In the genomic region with DNA sequence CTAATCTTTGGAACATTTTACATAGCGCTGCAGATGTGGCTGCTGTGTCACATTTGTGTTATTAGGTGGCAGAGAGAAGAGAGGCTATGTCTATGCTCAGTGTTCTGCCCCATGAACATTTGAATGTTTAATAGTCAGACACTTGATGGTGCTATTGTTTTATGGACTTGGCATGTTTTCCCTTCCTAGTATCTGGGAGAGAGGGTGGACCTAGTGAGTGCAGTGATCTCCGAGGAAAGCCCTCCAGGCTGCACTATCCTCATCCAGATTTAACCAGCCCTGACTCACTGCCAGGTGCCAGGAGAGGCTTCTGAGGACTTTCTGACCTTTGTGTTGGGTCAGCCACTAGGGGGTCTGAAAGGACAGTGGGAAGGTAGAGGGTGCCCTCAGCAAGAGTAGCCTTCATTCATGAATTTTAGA, we compare ENCODE assay signal across 1 cellular context.
A peak's percentile ranks its signal among the peaks of the same experiment; 100 is the strongest.
TF ChIP-seq lines count a peak whose summit lies in the region.

No MANE protein-coding gene starts in this region.

TF ChIP-seq in GM12878, 131 proteins besides CTCF, POLR2A, EP300 and RAD21:
- TF ChIP-seq GATAD2B (conservative IDR thresholded peaks at IDR 0.05; ENCODE audit: low read depth) (no peak), TBL1XR1 (IDR thresholded peaks at IDR 0.05; ENCODE audit: low read depth, low read length) (no peak), SMC3 (IDR thresholded peaks at IDR 0.05; ENCODE audit: borderline replicate concordance, low read length) (peak; percentile 18; the same call in 1 of the 2 replicates)
TF ChIP-seq in GM12878: peak in this region for 1.
